Comparison of ENCODE assay signal across 19 cellular contexts in genomic region chr6:24692003-24692402, GRCh38. TPM values are rescaled to one million over a fixed set of nuclear protein-coding genes. Genes with fewer than 3 reads are reported as not detected.
DNase-seq lines count a peak whose midpoint lies in the region; ATAC-seq and TF ChIP-seq lines count a peak whose summit lies in the region.
"Had no signal": no experiment of that assay in that cellular context is flagged by ENCODE, and none has a peak within 500 bp of the region (broad histone marks: within the 10 kb centered on the region; RNA-seq: fewer than 3 reads in every experiment).

No MANE protein-coding gene starts in this region.

- H3K4me3 ChIP-seq in left ventricle myocardium inferior (no peak overlapping the region), Peyer's patch (no peak overlapping the region)
- H3K4me3 ChIP-seq: PC-9 had no signal

- H3K27ac ChIP-seq in left ventricle myocardium inferior (replicated peaks) (peak overlapping the region; percentile 13), Peyer's patch (no peak overlapping the region)
- H3K27ac ChIP-seq: C4-2B, PC-9 had no signal

- H3K27me3 ChIP-seq in left ventricle myocardium inferior (ENCODE audit: low read depth) (no peaks in the 10 kb centered on the region), Peyer's patch (no peaks in the 10 kb centered on the region)

- H3K4me1 ChIP-seq in left ventricle myocardium inferior (peaks cover 32% of the 10 kb centered on the region), Peyer's patch (no peaks in the 10 kb centered on the region)

- intact Hi-C loops in Right ventricle myocardium inferior (cut with DNase I) (no loop called here), cardiac septum (cut with DNase I) (loop anchor here (10.0 kb wide), 1 partner anchor 257 kb away; no protein-coding TSS in a partner anchor), left ventricle myocardium inferior (cut with micrococcal nuclease) (loop anchor here (5.0 kb wide), 1 partner anchor 110 kb away; no protein-coding TSS in a partner anchor)

- H3K27ac Mint-ChIP-seq in activated naive CD8-positive, alpha-beta T cell treated with anti-CD3 and anti-CD28 coated beads, Interleukin-2, amount 50 U/mL, for 24 hours, result peak overlapping the region; percentile 7
- H3K27ac Mint-ChIP-seq: HFFc6 had no signal

- peaks cover 3% of the 10 kb centered on the region for H3K36me3 Mint-ChIP-seq in activated naive CD8-positive, alpha-beta T cell treated with anti-CD3 and anti-CD28 coated beads, Interleukin-2, amount 50 U/mL, for 24 hours (ENCODE audit: low read depth)

- H3K27me3 Mint-ChIP-seq in activated naive CD8-positive, alpha-beta T cell treated with anti-CD3 and anti-CD28 coated beads, Interleukin-2, amount 50 U/mL, for 24 hours, result no peaks in the 10 kb centered on the region

- peak; percentile 66 for ATAC-seq in Right ventricle myocardium inferior
- ATAC-seq in activated naive CD8-positive, alpha-beta T cell treated with anti-CD3 and anti-CD28 coated beads, Interleukin-2, amount 50 U/mL, for 24 hours, result no peak
- ATAC-seq in HG02970 (IDR thresholded peaks at IDR 0.05; ENCODE audit: low FRiP score, unreplicated experiment), result no peak
- ATAC-seq: HepG2 had no signal

- no peak for TF ChIP-seq POLR2A in Peyer's patch (IDR thresholded peaks at IDR 0.05)

- H3K4me3 Mint-ChIP-seq in activated naive CD8-positive, alpha-beta T cell treated with anti-CD3 and anti-CD28 coated beads, Interleukin-2, amount 50 U/mL, for 24 hours, result no peak overlapping the region
- H3K4me3 Mint-ChIP-seq: HFFc6 had no signal

- H3K9me3 ChIP-seq in left ventricle myocardium inferior (replicated peaks), result no peaks in the 10 kb centered on the region
- no peaks in the 10 kb centered on the region for H3K9me3 ChIP-seq in Peyer's patch

- H3K36me3 ChIP-seq in left ventricle myocardium inferior, result peaks cover 3% of the 10 kb centered on the region
- H3K36me3 ChIP-seq in Peyer's patch, result no peaks in the 10 kb centered on the region

- peaks cover 33% of the 10 kb centered on the region for H3K4me1 Mint-ChIP-seq in activated naive CD8-positive, alpha-beta T cell treated with anti-CD3 and anti-CD28 coated beads, Interleukin-2, amount 50 U/mL, for 24 hours

- no peak for DNase-seq in Right ventricle myocardium inferior (ENCODE audit: missing footprints)
- DNase-seq in cardiac septum (ENCODE audit: low spot score), result no peak
- DNase-seq in activated naive CD8-positive, alpha-beta T cell treated with anti-CD3 and anti-CD28 coated beads, Interleukin-2, amount 50 U/mL, for 24 hours, result no peak
- DNase-seq in left ventricle myocardium inferior, result no peak
- DNase-seq in stromal cell of bone marrow (ENCODE audit: low read depth), result peak; percentile 23
- DNase-seq in Peyer's patch, result no peak
- DNase-seq in DMS153 treated with DMSO at 0.1 percent for 48 hours (lab: John Stamatoyannopoulos, UW; ENCODE audit: unreplicated experiment), result no peak
- DNase-seq: DMS153, EL, HFFc6, KG1, NCI-H1417 treated with DMSO at 0.1 percent for 48 hours, NCI-H2029 treated with DMSO at 0.1 percent for 48 hours, NCI-H2171 treated with DMSO at 0.1 percent for 48 hours, NCI-H748 treated with DMSO at 0.1 percent for 48 hours, PC-9 had no signal

- no peaks in the 10 kb centered on the region for H3K9me3 Mint-ChIP-seq in activated naive CD8-positive, alpha-beta T cell treated with anti-CD3 and anti-CD28 coated beads, Interleukin-2, amount 50 U/mL, for 24 hours
- H3K9me3 Mint-ChIP-seq: HFFc6 had no signal

- TF ChIP-seq CTCF in left ventricle myocardium inferior (IDR thresholded peaks at IDR 0.05; ENCODE audit: borderline replicate concordance) (no peak), Peyer's patch (IDR thresholded peaks at IDR 0.05) (no peak)

RNA-seq across cellular contexts. Expression of gene ACOT13, which starts 25.1 kb away (rescaled TPM):
- total RNA-seq in Right ventricle myocardium inferior (75.8 TPM), cardiac septum (40.5 TPM), left ventricle myocardium inferior (59.2 TPM), Peyer's patch (10 to 100 TPM in 2 of 4 donors, 1 to 10 TPM in 2; 5.2 to 23.1 (median 9.1) TPM)

RNA-seq across cellular contexts. Expression of gene TDP2, which starts 25.3 kb away (rescaled TPM):
- total RNA-seq in Right ventricle myocardium inferior (21.7 TPM), cardiac septum (24.1 TPM), left ventricle myocardium inferior (22.1 TPM), Peyer's patch (100 to 1,000 TPM in 3 of 4 donors, 10 to 100 TPM in 1; 69.3 to 403 (median 279) TPM)

RNA-seq across cellular contexts. Expression of gene C6orf62, which starts 27.0 kb away (rescaled TPM):
- total RNA-seq in Right ventricle myocardium inferior (43.2 TPM), cardiac septum (48.2 TPM), left ventricle myocardium inferior (40.4 TPM), Peyer's patch (10 to 100 TPM; 48.7 to 74.8 (median 59.4) TPM)

RNA-seq across cellular contexts. Expression of gene KIAA0319, which starts 46.0 kb away (rescaled TPM):
- total RNA-seq in Right ventricle myocardium inferior (not detected), cardiac septum (0.05 TPM), left ventricle myocardium inferior (not detected), Peyer's patch (under 1 TPM in 2 of 4 donors, not detected in 2; 0.18 to 0.38 TPM)
- total RNA-seq: HepG2 had no signal
